ENCODE assay signal across 1 cellular context in the genomic region with DNA sequence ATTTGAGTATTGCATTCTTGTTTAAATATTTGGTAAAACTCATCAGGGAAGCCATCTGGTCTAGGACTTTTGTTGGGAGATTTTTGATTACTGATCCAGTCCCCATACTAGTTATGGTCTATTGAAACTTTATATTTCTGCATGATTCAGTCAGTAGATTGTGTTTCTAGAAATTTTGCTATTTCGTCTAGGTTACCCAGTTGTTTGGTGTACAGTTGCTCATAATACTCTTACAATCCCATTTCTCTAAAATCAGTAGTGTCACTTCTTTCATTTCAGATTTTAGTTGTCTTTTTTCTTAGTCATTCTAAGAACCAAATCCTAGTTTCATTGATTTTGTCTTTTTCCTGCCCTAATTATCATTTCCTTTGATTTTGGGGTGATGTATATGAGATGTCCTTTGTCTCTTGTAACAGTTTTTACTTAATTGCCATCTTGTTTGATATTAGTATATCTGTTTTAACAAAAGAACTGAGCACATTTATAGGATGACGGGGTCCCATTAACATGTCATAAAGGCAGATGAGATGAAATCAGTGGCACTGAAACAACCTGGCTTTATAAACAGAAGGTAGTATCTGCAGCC.
TF ChIP-seq lines count a peak whose summit lies in the region.

No MANE protein-coding gene starts in this region.

TF ChIP-seq in GM12878, 131 proteins besides CTCF, POLR2A, EP300 and RAD21:
- TF ChIP-seq EZH2 (IDR thresholded peaks at IDR 0.05; ENCODE audit: borderline replicate concordance, control insufficient read depth, low read depth, low read length) (no peak), ZBED1 (IDR thresholded peaks at IDR 0.05; ENCODE audit: borderline replicate concordance) (no peak), STAT3 (IDR thresholded peaks at IDR 0.05; ENCODE audit: low read depth, low read length) (no peak), IKZF2 (IDR thresholded peaks at IDR 0.05) (no peak), HDGF (IDR thresholded peaks at IDR 0.05) (no peak), SMAD5 (IDR thresholded peaks at IDR 0.05; ENCODE audit: low read depth) (no peak), CREB1 (IDR thresholded peaks at IDR 0.05; ENCODE audit: low read depth) (no peak), ESRRA (IDR thresholded peaks at IDR 0.05; ENCODE audit: low read length) (no peak), JUND (IDR thresholded peaks at IDR 0.05; ENCODE audit: low read depth, low read length) (no peak), SIN3A (IDR thresholded peaks at IDR 0.05; ENCODE audit: low read depth, low read length) (no peak), ZNF207 (IDR thresholded peaks at IDR 0.05; ENCODE audit: borderline replicate concordance) (no peak), KAT2A (conservative IDR thresholded peaks at IDR 0.05; ENCODE audit: control insufficient read depth, low read depth, low read length) (no peak)
- TF ChIP-seq, protein P1, sequence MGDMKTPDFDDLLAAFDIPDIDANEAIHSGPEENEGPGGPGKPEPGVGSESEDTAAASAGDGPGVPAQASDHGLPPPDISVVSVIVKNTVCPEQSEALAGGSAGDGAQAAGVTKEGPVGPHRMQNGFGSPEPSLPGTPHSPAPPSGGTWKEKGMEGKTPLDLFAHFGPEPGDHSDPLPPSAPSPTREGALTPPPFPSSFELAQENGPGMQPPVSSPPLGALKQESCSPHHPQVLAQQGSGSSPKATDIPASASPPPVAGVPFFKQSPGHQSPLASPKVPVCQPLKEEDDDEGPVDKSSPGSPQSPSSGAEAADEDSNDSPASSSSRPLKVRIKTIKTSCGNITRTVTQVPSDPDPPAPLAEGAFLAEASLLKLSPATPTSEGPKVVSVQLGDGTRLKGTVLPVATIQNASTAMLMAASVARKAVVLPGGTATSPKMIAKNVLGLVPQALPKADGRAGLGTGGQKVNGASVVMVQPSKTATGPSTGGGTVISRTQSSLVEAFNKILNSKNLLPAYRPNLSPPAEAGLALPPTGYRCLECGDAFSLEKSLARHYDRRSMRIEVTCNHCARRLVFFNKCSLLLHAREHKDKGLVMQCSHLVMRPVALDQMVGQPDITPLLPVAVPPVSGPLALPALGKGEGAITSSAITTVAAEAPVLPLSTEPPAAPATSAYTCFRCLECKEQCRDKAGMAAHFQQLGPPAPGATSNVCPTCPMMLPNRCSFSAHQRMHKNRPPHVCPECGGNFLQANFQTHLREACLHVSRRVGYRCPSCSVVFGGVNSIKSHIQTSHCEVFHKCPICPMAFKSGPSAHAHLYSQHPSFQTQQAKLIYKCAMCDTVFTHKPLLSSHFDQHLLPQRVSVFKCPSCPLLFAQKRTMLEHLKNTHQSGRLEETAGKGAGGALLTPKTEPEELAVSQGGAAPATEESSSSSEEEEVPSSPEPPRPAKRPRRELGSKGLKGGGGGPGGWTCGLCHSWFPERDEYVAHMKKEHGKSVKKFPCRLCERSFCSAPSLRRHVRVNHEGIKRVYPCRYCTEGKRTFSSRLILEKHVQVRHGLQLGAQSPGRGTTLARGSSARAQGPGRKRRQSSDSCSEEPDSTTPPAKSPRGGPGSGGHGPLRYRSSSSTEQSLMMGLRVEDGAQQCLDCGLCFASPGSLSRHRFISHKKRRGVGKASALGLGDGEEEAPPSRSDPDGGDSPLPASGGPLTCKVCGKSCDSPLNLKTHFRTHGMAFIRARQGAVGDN (IDR thresholded peaks at IDR 0.05), result no peak
- TF ChIP-seq, protein P2, sequence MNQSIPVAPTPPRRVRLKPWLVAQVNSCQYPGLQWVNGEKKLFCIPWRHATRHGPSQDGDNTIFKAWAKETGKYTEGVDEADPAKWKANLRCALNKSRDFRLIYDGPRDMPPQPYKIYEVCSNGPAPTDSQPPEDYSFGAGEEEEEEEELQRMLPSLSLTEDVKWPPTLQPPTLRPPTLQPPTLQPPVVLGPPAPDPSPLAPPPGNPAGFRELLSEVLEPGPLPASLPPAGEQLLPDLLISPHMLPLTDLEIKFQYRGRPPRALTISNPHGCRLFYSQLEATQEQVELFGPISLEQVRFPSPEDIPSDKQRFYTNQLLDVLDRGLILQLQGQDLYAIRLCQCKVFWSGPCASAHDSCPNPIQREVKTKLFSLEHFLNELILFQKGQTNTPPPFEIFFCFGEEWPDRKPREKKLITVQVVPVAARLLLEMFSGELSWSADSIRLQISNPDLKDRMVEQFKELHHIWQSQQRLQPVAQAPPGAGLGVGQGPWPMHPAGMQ (IDR thresholded peaks at IDR 0.05; ENCODE audit: borderline replicate concordance), result no peak
- TF ChIP-seq, protein P3, sequence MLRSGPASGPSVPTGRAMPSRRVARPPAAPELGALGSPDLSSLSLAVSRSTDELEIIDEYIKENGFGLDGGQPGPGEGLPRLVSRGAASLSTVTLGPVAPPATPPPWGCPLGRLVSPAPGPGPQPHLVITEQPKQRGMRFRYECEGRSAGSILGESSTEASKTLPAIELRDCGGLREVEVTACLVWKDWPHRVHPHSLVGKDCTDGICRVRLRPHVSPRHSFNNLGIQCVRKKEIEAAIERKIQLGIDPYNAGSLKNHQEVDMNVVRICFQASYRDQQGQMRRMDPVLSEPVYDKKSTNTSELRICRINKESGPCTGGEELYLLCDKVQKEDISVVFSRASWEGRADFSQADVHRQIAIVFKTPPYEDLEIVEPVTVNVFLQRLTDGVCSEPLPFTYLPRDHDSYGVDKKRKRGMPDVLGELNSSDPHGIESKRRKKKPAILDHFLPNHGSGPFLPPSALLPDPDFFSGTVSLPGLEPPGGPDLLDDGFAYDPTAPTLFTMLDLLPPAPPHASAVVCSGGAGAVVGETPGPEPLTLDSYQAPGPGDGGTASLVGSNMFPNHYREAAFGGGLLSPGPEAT (IDR thresholded peaks at IDR 0.05; ENCODE audit: low read depth), result no peak
